In the genomic region with DNA sequence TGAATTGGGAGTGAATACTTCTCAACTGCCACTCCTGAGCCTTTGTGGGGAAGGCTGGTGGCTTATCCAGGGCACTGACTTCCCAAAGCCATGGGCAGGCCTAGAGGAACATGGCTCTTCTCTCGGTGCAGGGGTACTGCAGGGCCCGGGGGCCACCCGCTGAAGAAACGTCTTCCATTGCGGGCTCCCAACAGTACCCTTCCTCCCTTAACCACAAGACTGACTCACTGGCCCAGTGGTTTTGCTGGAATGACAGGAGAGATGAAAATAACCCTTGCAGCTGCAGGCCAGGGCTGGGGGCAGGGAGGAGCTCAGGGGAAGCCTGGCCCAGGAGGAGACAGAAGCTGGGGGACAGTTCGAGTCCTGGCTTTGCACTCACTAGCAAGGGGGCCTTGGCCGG, we compare ENCODE assay signal across 9 cellular contexts. TPM values are rescaled to one million over a fixed set of nuclear protein-coding genes. Genes with fewer than 3 reads are reported as not detected.
DNase-seq lines count a peak whose midpoint lies in the region; ATAC-seq, FAIRE-seq and TF ChIP-seq lines count a peak whose summit lies in the region.
"Had no signal": no experiment of that assay in that cellular context is flagged by ENCODE, and none has a peak within 500 bp of the region (broad histone marks: within the 10 kb centered on the region; RNA-seq: fewer than 3 reads in every experiment).

No MANE protein-coding gene starts in this region.

- H3K9ac ChIP-seq in keratinocyte (ENCODE audit: control insufficient read depth, extremely low read depth, insufficient read depth, low read length) (peak overlapping the region; percentile 53), neuronal stem cell (ENCODE audit: low read depth, low read length, poor library complexity) (no peak overlapping the region)

- H3K4ac ChIP-seq in neuronal stem cell (ENCODE audit: low read length) = no peak overlapping the region

- TF ChIP-seq CTCF in keratinocyte (optimal IDR thresholded peaks at IDR 0.05 in 1 of 3, IDR thresholded peaks at IDR 0.05 in 1 of 3, conservative IDR thresholded peaks at IDR 0.05 in 1 of 3; ENCODE audit: extremely low read depth in 1 of 3, insufficient read depth in 2 of 3, low read length in 3 of 3) (no peak), ovary (IDR thresholded peaks at IDR 0.05) (no peak)

- H3K9me3 ChIP-seq in keratinocyte (ENCODE audit: control insufficient read depth, low read depth, low read length) = no peaks in the 10 kb centered on the region
- H3K9me3 ChIP-seq in ovary = no peaks in the 10 kb centered on the region
- no peaks in the 10 kb centered on the region for H3K9me3 ChIP-seq in neuronal stem cell (replicated peaks in 1 of 2; ENCODE audit: control insufficient read depth in 2 of 2, insufficient read depth in 1 of 2, low read depth in 1 of 2, low read length in 2 of 2)

- H3K14ac ChIP-seq in neuronal stem cell (ENCODE audit: low read length) = no peak overlapping the region

- peaks cover 2% of the 10 kb centered on the region for H3K9me1 ChIP-seq in keratinocyte (ENCODE audit: control insufficient read depth, extremely low read depth, insufficient read depth, low read length)

- H2BK5ac ChIP-seq in neuronal stem cell (ENCODE audit: low read length) = no peak overlapping the region

- peak overlapping the region; percentile 79 for H3K4me2 ChIP-seq in keratinocyte (ENCODE audit: control insufficient read depth, extremely low read depth, insufficient read depth, low read depth, low read length)
- H3K4me2 ChIP-seq in neuronal stem cell (ENCODE audit: insufficient read depth, low read length, poor library complexity, severe bottlenecking) = no peak overlapping the region

- H4K8ac ChIP-seq in neuronal stem cell (ENCODE audit: low read depth, low read length) = no peak overlapping the region

- H4K91ac ChIP-seq in neuronal stem cell (ENCODE audit: low read depth, low read length, poor library complexity) = no peak overlapping the region

- in situ Hi-C loops in ACHN (cut with HindIII; ENCODE audit: low pct_ligation_motif_present, low pct_unique_long_range_greater_than_20kb, low sequenced_read_pairs) = no loop called here

- H3K4me3 ChIP-seq in keratinocyte (ENCODE audit: control insufficient read depth in 2 of 3, extremely low read depth in 1 of 3, insufficient read depth in 2 of 3, low read depth in 1 of 3, low read length in 3 of 3) = peak overlapping the region in 2 of 3 experiments; percentile 3 to 34
- no peak overlapping the region for H3K4me3 ChIP-seq in ovary
- H3K4me3 ChIP-seq in neuronal stem cell (ENCODE audit: low read length in 2 of 2) = no peak overlapping the region

- no peak overlapping the region for H3K4me3 Mint-ChIP-seq in activated naive CD8-positive, alpha-beta T cell treated with anti-CD3 and anti-CD28 coated beads, Interleukin-2, amount 50 U/mL, for 24 hours
- H3K4me3 Mint-ChIP-seq: neural crest cell had no signal

- H3K9me3 Mint-ChIP-seq in activated naive CD8-positive, alpha-beta T cell treated with anti-CD3 and anti-CD28 coated beads, Interleukin-2, amount 50 U/mL, for 24 hours = no peaks in the 10 kb centered on the region
- H3K9me3 Mint-ChIP-seq: neural crest cell had no signal

- H3K27me3 Mint-ChIP-seq in activated naive CD8-positive, alpha-beta T cell treated with anti-CD3 and anti-CD28 coated beads, Interleukin-2, amount 50 U/mL, for 24 hours = no peaks in the 10 kb centered on the region

- DNase-seq in ACHN = peak; percentile 94
- peak; percentile 49 for DNase-seq in KG1 (lab: John Stamatoyannopoulos, UW)
- DNase-seq in activated naive CD8-positive, alpha-beta T cell treated with anti-CD3 and anti-CD28 coated beads, Interleukin-2, amount 50 U/mL, for 24 hours = peak; percentile 56
- no peak for DNase-seq in keratinocyte (ENCODE audit: low read depth, low spot score)
- DNase-seq in ovary = no peak
- DNase-seq in neuronal stem cell (ENCODE audit: low spot score) = no peak

- no peak overlapping the region for H3K18ac ChIP-seq in neuronal stem cell (ENCODE audit: low read length)

- H3K27ac ChIP-seq in keratinocyte (ENCODE audit: control insufficient read depth, insufficient read depth, low read length) (peak overlapping the region; percentile 73), ovary (no peak overlapping the region), neuronal stem cell (replicated peaks; ENCODE audit: low read length) (no peak overlapping the region)

- H3K23ac ChIP-seq in neuronal stem cell (ENCODE audit: low read depth, low read length, poor library complexity) = no peak overlapping the region

- H2AFZ ChIP-seq in keratinocyte (ENCODE audit: control insufficient read depth, low read length) (no peak overlapping the region), neuronal stem cell (ENCODE audit: low read length) (no peak overlapping the region)

- H3K4me1 ChIP-seq in keratinocyte (ENCODE audit: control insufficient read depth, extremely low read depth, insufficient read depth, low read length) (peaks cover 75% of the 10 kb centered on the region), ovary (ENCODE audit: insufficient read depth) (peaks cover 10% of the 10 kb centered on the region), neuronal stem cell (ENCODE audit: control insufficient read depth in 2 of 2, insufficient read depth in 1 of 2, low read depth in 1 of 2, low read length in 2 of 2) (peaks cover 1 to 3% of the 10 kb centered on the region in 2 donors)

- H2BK15ac ChIP-seq in neuronal stem cell (ENCODE audit: low read length) = no peak overlapping the region

- TF ChIP-seq EP300 in ovary (IDR thresholded peaks at IDR 0.05) = no peak

- H2AK5ac ChIP-seq in neuronal stem cell (ENCODE audit: low read depth, low read length) = no peak overlapping the region

- dilution Hi-C loops in keratinocyte (cut with MboI; ENCODE audit: extremely low pct_ligation_motif_present, low sequenced_read_pairs) = no loop called here

- peaks cover 9% of the 10 kb centered on the region for H3K36me3 Mint-ChIP-seq in activated naive CD8-positive, alpha-beta T cell treated with anti-CD3 and anti-CD28 coated beads, Interleukin-2, amount 50 U/mL, for 24 hours (ENCODE audit: low read depth)

- H4K20me1 ChIP-seq in keratinocyte (ENCODE audit: control insufficient read depth, extremely low read depth, insufficient read depth, low read length) = no peaks in the 10 kb centered on the region

- H2BK120ac ChIP-seq in neuronal stem cell (ENCODE audit: low read depth, low read length) = no peak overlapping the region

- intact Hi-C loops in ovary (cut with DNase I) = loop anchor here in 3 of 4 donors (5.0 to 10.0 kb wide), 4 partner anchors 93 to 166 kb away; no protein-coding TSS in a partner anchor

- no peak overlapping the region for H2BK12ac ChIP-seq in neuronal stem cell (ENCODE audit: low read length)

- peaks cover 31% of the 10 kb centered on the region for H3K4me1 Mint-ChIP-seq in activated naive CD8-positive, alpha-beta T cell treated with anti-CD3 and anti-CD28 coated beads, Interleukin-2, amount 50 U/mL, for 24 hours

- TF ChIP-seq POLR2A in ovary (IDR thresholded peaks at IDR 0.05) = no peak

- WGBS in ovary, 3 donors = 25 to 56% (median 37%) methylated on average over 4 to 7 of the region's 7 CpGs
- no CpG with 5 or more reads among the region's 7 CpGs for WGBS in neuronal stem cell (ENCODE audit: extremely low coverage in 2 of 2, insufficient read length in 2 of 2, insufficient replicate concordance in 1 of 2), 2 donors

- peak; percentile 85 for FAIRE-seq in keratinocyte (lab: Jason Lieb, UNC)

- ATAC-seq in activated naive CD8-positive, alpha-beta T cell treated with anti-CD3 and anti-CD28 coated beads, Interleukin-2, amount 50 U/mL, for 24 hours = peak; percentile 49
- ATAC-seq in GM21390 (IDR thresholded peaks at IDR 0.05; ENCODE audit: unreplicated experiment) = no peak
- ATAC-seq in HG03565 (IDR thresholded peaks at IDR 0.05; ENCODE audit: unreplicated experiment) = no peak

- H3K79me2 ChIP-seq in keratinocyte (ENCODE audit: control insufficient read depth, insufficient read depth, low read length) = peaks cover 20% of the 10 kb centered on the region

- H3K27ac Mint-ChIP-seq in activated naive CD8-positive, alpha-beta T cell treated with anti-CD3 and anti-CD28 coated beads, Interleukin-2, amount 50 U/mL, for 24 hours = peak overlapping the region; percentile 59

- no peaks in the 10 kb centered on the region for H3K79me1 ChIP-seq in neuronal stem cell (ENCODE audit: low read depth, low read length)

- H3K36me3 ChIP-seq in keratinocyte (ENCODE audit: control insufficient read depth in 2 of 2, extremely low read depth in 1 of 2, insufficient read depth in 2 of 2, low read length in 2 of 2) = peaks cover 2 to 13% of the 10 kb centered on the region in 2 experiments
- no peaks in the 10 kb centered on the region for H3K36me3 ChIP-seq in ovary
- H3K36me3 ChIP-seq in neuronal stem cell (replicated peaks in 1 of 2; ENCODE audit: control insufficient read depth in 2 of 2, insufficient read depth in 2 of 2, low read length in 2 of 2) = peaks cover 12 to 42% of the 10 kb centered on the region in 2 donors

- H3K27me3 ChIP-seq in keratinocyte (ENCODE audit: control insufficient read depth, extremely low read depth, insufficient read depth, low read length) = no peaks in the 10 kb centered on the region
- no peaks in the 10 kb centered on the region for H3K27me3 ChIP-seq in ovary
- no peaks in the 10 kb centered on the region for H3K27me3 ChIP-seq in neuronal stem cell (ENCODE audit: control insufficient read depth in 3 of 3, insufficient read depth in 3 of 3, low read depth in 1 of 3, low read length in 3 of 3)

RNA-seq across cellular contexts. Expression of gene TXN2, which starts 13.5 kb away (rescaled TPM):
- polyA plus RNA-seq in keratinocyte (92.5 to 99.2 TPM (median 95.9 TPM) in 3 replicates), ovary (100 to 1,000 TPM in 1 of 2 donors, 10 to 100 TPM in 1; 87.4 to 118 TPM)
- polyA plus RNA-seq in keratinocyte (2011; ENCODE audit: low read depth) = 28.6 TPM
- polyA plus RNA-seq in keratinocyte (2011; cell fraction: cytosol; rRNA removed) = 93.8 and 123 TPM in 2 replicates
- polyA plus RNA-seq in keratinocyte (2011; cell fraction: nucleus; rRNA removed) = 58.4 and 68.3 TPM in 2 replicates
- 40.9 and 62.6 TPM in 2 replicates for polyA plus RNA-seq in keratinocyte (2012; ENCODE audit: low replicate concordance)
- 62.9 to 78.3 TPM (median 72.1 TPM) in 3 replicates for polyA minus RNA-seq in keratinocyte
- 57.2 TPM for polyA minus RNA-seq in keratinocyte (2011; cell fraction: cytosol; rRNA and poly(A)+ RNA removed)
- polyA minus RNA-seq in keratinocyte (2011; cell fraction: nucleus; rRNA and poly(A)+ RNA removed) = 16.5 and 17.5 TPM in 2 replicates
- 10 to 100 TPM; 60.9 to 93.7 (median 78.2) TPM for total RNA-seq in ovary
- polyA plus RNA-seq in neuronal stem cell (2013, experiment 1 of 2) = 68.5 TPM
- 67.9 TPM for polyA plus RNA-seq in neuronal stem cell (2013, experiment 2 of 2)

RNA-seq across cellular contexts. Expression of gene FOXRED2, which starts 38.9 kb away (rescaled TPM):
- polyA plus RNA-seq in keratinocyte = 0.54 to 1.9 TPM (median 0.71 TPM) in 3 replicates
- 0.56 TPM for polyA plus RNA-seq in keratinocyte (2011; ENCODE audit: low read depth)
- 0.79 and 1.1 TPM in 2 replicates for polyA plus RNA-seq in keratinocyte (2011; cell fraction: cytosol; rRNA removed)
- 2.0 and 2.3 TPM in 2 replicates for polyA plus RNA-seq in keratinocyte (2011; cell fraction: nucleus; rRNA removed)
- 1.4 and 2.1 TPM in 2 replicates for polyA plus RNA-seq in keratinocyte (2012; ENCODE audit: low replicate concordance)
- 1.3 to 5.1 TPM (median 1.8 TPM) in 3 replicates for polyA minus RNA-seq in keratinocyte
- polyA minus RNA-seq in keratinocyte (2011; cell fraction: cytosol; rRNA and poly(A)+ RNA removed) = not detected
- 1.6 and 2.2 TPM in 2 replicates for polyA minus RNA-seq in keratinocyte (2011; cell fraction: nucleus; rRNA and poly(A)+ RNA removed)
- total RNA-seq in ovary = 10 to 100 TPM in 5 of 7 donors, 1 to 10 TPM in 2; 6.9 to 30.7 (median 26.1) TPM
- polyA plus RNA-seq in ovary = 10 to 100 TPM; 13.0 to 17.6 TPM
- 10.2 TPM for polyA plus RNA-seq in neuronal stem cell (2013, experiment 1 of 2)
- polyA plus RNA-seq in neuronal stem cell (2013, experiment 2 of 2) = 10.4 TPM

Comparison
In these comparisons a context has a peak if more than half of its experiments do, and no peak if none do; other contexts are left out.
1. DNase-seq: peak in ACHN (single experiment), KG1 (single experiment) and activated naive CD8-positive, alpha-beta T cell treated with anti-CD3 and anti-CD28 coated beads, Interleukin-2, amount 50 U/mL, for 24 hours (single experiment); none in keratinocyte (single experiment), ovary (0 of 5) and neuronal stem cell (single experiment).
2. H3K4me3 ChIP-seq: peak in keratinocyte (2 of 3); none in ovary (single experiment) and neuronal stem cell (0 of 2).